ENCODE assay signal across 15 cellular contexts in the genomic region with DNA sequence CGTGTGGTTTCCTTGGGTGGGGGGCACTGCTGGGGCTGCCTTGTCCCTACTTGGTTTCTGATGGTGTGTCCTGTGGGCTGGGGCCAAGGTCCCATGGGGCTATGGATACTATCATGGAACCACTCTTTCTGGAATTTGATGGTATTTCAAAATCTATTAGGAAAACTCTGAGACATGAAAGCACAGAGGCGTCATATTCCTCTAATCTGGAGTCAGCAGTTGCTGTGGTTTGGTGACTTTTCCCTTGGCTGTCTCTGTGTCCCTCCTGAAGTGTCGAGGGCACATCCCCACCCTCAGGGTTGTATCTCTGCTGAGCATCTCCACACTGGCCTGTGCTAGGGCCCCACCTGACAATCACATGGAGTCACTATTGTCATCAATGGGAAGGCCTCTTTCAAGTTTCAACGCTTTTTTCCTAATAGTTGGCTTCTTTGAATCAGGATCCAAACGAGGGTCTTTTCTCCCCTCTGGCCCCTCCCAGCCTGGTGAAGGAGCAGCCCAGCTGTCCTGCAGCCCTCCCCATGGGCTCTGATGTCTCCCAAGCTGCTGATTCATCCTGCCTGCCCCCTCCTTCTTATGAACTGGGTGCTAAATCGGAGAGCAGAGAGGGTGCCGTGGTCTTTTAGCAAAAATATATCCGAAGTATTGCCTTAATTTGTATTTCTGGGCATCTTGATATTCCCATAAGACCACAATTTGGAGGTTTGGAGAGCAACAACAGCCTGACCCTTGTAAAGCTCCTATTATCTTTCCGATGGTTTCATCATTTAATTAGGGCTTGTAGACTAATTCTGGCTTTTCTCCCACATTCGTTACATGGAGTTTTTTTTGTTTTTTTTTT. TPM values are rescaled to one million over a fixed set of nuclear protein-coding genes. Genes with fewer than 3 reads are reported as not detected.
A peak's percentile ranks its signal among the peaks of the same experiment; 100 is the strongest.
DNase-seq lines count a peak whose midpoint lies in the region; ATAC-seq and TF ChIP-seq lines count a peak whose summit lies in the region.
"Had no signal": no experiment of that assay in that cellular context is flagged by ENCODE, and none has a peak within 500 bp of the region (broad histone marks: within the 10 kb centered on the region; RNA-seq: fewer than 3 reads in every experiment).

No MANE protein-coding gene starts in this region.

- peaks cover 65% of the 10 kb centered on the region for H3K4me1 ChIP-seq in BLaER1
- peaks cover 4% of the 10 kb centered on the region; the same call in 1 of the 2 replicates for H3K4me1 ChIP-seq in GM23338 (ENCODE audit: insufficient read depth)

- H3K27me3 Mint-ChIP-seq in GM23338 (ENCODE audit: insufficient read depth, low read depth, poor library complexity): peaks cover 7% of the 10 kb centered on the region
- H3K27me3 Mint-ChIP-seq in chondrocyte (ENCODE audit: low read depth): no peaks in the 10 kb centered on the region
- H3K27me3 Mint-ChIP-seq in nephron (ENCODE audit: low read depth): no peaks in the 10 kb centered on the region
- no peaks in the 10 kb centered on the region for H3K27me3 Mint-ChIP-seq in progenitor cell of endocrine pancreas

- peaks cover 28% of the 10 kb centered on the region; the same call in 2 of the 3 replicates for H3K36me3 Mint-ChIP-seq in GM23338 (ENCODE audit: low read depth)
- H3K36me3 Mint-ChIP-seq in chondrocyte (ENCODE audit: low read depth): peaks cover 20% of the 10 kb centered on the region
- peaks cover 48% of the 10 kb centered on the region for H3K36me3 Mint-ChIP-seq in nephron (ENCODE audit: low read depth)
- H3K36me3 Mint-ChIP-seq in progenitor cell of endocrine pancreas (ENCODE audit: insufficient read depth): peaks cover 13% of the 10 kb centered on the region

- peaks cover 95% of the 10 kb centered on the region for H4K20me1 ChIP-seq in BLaER1
- H4K20me1 ChIP-seq in GM23338 (replicated peaks; ENCODE audit: insufficient read depth): peaks cover 11% of the 10 kb centered on the region

- no peak for DNase-seq in GM23338 (ENCODE audit: low spot score)
- peak; percentile 29 for DNase-seq in chondrocyte (ENCODE audit: low spot score)
- DNase-seq in NCI-H510A (lab: John Stamatoyannopoulos, UW): no peak
- DNase-seq in NCI-H1092 (lab: John Stamatoyannopoulos, UW): no peak
- DNase-seq in progenitor cell of endocrine pancreas (ENCODE audit: low spot score, unreplicated experiment): no peak
- DNase-seq: endodermal cell, NCI-H1092 treated with DMSO at 0.1 percent for 48 hours, NCI-H446 treated with DMSO at 0.1 percent for 48 hours had no signal

- peaks cover 50% of the 10 kb centered on the region for H3K79me2 ChIP-seq in GM23338 (replicated peaks; ENCODE audit: insufficient read depth)

- no peak overlapping the region for H3K4me3 ChIP-seq in BLaER1
- no peak overlapping the region for H3K4me3 ChIP-seq in GM23338
- H3K4me3 ChIP-seq: gastroesophageal sphincter had no signal

- H3K4me3 Mint-ChIP-seq in GM23338: no peak overlapping the region
- no peak overlapping the region for H3K4me3 Mint-ChIP-seq in chondrocyte (ENCODE audit: unreplicated experiment)
- no peak overlapping the region for H3K4me3 Mint-ChIP-seq in nephron
- no peak overlapping the region for H3K4me3 Mint-ChIP-seq in progenitor cell of endocrine pancreas (ENCODE audit: low read depth)
- H3K4me3 Mint-ChIP-seq: endodermal cell, WTC11 had no signal

- H3K9me2 ChIP-seq in GM23338 (ENCODE audit: insufficient read depth): no peaks in the 10 kb centered on the region

- H3K4me1 Mint-ChIP-seq in GM23338 (peaks cover 25% of the 10 kb centered on the region), chondrocyte (ENCODE audit: low read depth) (peaks cover 54% of the 10 kb centered on the region), nephron (peaks cover 34% of the 10 kb centered on the region), progenitor cell of endocrine pancreas (ENCODE audit: low read depth) (peaks cover 8% of the 10 kb centered on the region)

- H3K36me3 ChIP-seq in BLaER1 (peaks cover 64% of the 10 kb centered on the region), GM23338 (ENCODE audit: insufficient read depth) (peaks cover 3% of the 10 kb centered on the region; the same call in 1 of the 2 replicates)

- H3K4me2 ChIP-seq in BLaER1 (peak overlapping the region; percentile 60), GM23338 (no peak overlapping the region)

- H3K27ac ChIP-seq in BLaER1 (no peak overlapping the region), GM23338 (ENCODE audit: low read depth) (no peak overlapping the region)
- H3K27ac ChIP-seq: C4-2B, gastroesophageal sphincter had no signal

- H3F3A ChIP-seq in GM23338 (replicated peaks; ENCODE audit: low read depth): no peaks in the 10 kb centered on the region

- ATAC-seq in GM23338 (no peak), HG03439 (IDR thresholded peaks at IDR 0.05; ENCODE audit: unreplicated experiment) (no peak)
- ATAC-seq: gastroesophageal sphincter, SK-N-SH treated with all-trans-retinoic acid at 6 μM for 48 hours, WTC11 had no signal

- no peaks in the 10 kb centered on the region for H3K27me3 ChIP-seq in BLaER1
- H3K27me3 ChIP-seq in GM23338 (ENCODE audit: insufficient read depth): no peaks in the 10 kb centered on the region
- H3K27me3 ChIP-seq: gastroesophageal sphincter had no signal

- H3K27ac Mint-ChIP-seq in GM23338 (peak overlapping the region; percentile 75; the same call in 1 of the 2 replicates), chondrocyte (ENCODE audit: unreplicated experiment) (peak overlapping the region; percentile 74), nephron (peak overlapping the region in 2 of 3 experiments; percentile 34 to 53), progenitor cell of endocrine pancreas (no peak overlapping the region)
- H3K27ac Mint-ChIP-seq: endodermal cell, WTC11 had no signal

- no peak for TF ChIP-seq CTCF in GM23338 (conservative IDR thresholded peaks at IDR 0.05; ENCODE audit: low read depth in 2 of 2)
- no peak for TF ChIP-seq CTCF in chondrocyte (IDR thresholded peaks at IDR 0.05)
- TF ChIP-seq CTCF in nephron (IDR thresholded peaks at IDR 0.05; ENCODE audit: unreplicated experiment in 3 of 3): no peak
- no peak for TF ChIP-seq CTCF in progenitor cell of endocrine pancreas (IDR thresholded peaks at IDR 0.05; ENCODE audit: unreplicated experiment)

- H3K9ac ChIP-seq in BLaER1: no peak overlapping the region

- no peak overlapping the region for H2AFZ ChIP-seq in GM23338

- H3K9me3 Mint-ChIP-seq in GM23338: no peaks in the 10 kb centered on the region
- peaks cover 5% of the 10 kb centered on the region for H3K9me3 Mint-ChIP-seq in chondrocyte (ENCODE audit: low read depth)
- H3K9me3 Mint-ChIP-seq in nephron: peaks cover 4% of the 10 kb centered on the region
- H3K9me3 Mint-ChIP-seq in progenitor cell of endocrine pancreas (ENCODE audit: low read depth): no peaks in the 10 kb centered on the region
- H3K9me3 Mint-ChIP-seq: WTC11 had no signal

- H3K9me3 ChIP-seq in BLaER1: no peaks in the 10 kb centered on the region
- H3K9me3 ChIP-seq: gastroesophageal sphincter had no signal

TF ChIP-seq in GM23338, 12 proteins besides CTCF, POLR2A, EP300 and RAD21 (continues in another document):
- TF ChIP-seq NANOG (IDR thresholded peaks at IDR 0.05; ENCODE audit: borderline replicate concordance) (no peak), ZNF114 (CRISPR knock-in tag; IDR thresholded peaks at IDR 0.05) (no peak), JUNB (IDR thresholded peaks at IDR 0.05; ENCODE audit: unreplicated experiment) (no peak), EZH2 (IDR thresholded peaks at IDR 0.05; ENCODE audit: low read depth, unreplicated experiment) (no peak), EZH2phosphoT487 (IDR thresholded peaks at IDR 0.05; ENCODE audit: unreplicated experiment) (no peak), ZNF331 (CRISPR knock-in tag; IDR thresholded peaks at IDR 0.05; ENCODE audit: low read depth) (no peak), STAT1 (IDR thresholded peaks at IDR 0.05; ENCODE audit: unreplicated experiment) (no peak)
- TF ChIP-seq, protein P1, sequence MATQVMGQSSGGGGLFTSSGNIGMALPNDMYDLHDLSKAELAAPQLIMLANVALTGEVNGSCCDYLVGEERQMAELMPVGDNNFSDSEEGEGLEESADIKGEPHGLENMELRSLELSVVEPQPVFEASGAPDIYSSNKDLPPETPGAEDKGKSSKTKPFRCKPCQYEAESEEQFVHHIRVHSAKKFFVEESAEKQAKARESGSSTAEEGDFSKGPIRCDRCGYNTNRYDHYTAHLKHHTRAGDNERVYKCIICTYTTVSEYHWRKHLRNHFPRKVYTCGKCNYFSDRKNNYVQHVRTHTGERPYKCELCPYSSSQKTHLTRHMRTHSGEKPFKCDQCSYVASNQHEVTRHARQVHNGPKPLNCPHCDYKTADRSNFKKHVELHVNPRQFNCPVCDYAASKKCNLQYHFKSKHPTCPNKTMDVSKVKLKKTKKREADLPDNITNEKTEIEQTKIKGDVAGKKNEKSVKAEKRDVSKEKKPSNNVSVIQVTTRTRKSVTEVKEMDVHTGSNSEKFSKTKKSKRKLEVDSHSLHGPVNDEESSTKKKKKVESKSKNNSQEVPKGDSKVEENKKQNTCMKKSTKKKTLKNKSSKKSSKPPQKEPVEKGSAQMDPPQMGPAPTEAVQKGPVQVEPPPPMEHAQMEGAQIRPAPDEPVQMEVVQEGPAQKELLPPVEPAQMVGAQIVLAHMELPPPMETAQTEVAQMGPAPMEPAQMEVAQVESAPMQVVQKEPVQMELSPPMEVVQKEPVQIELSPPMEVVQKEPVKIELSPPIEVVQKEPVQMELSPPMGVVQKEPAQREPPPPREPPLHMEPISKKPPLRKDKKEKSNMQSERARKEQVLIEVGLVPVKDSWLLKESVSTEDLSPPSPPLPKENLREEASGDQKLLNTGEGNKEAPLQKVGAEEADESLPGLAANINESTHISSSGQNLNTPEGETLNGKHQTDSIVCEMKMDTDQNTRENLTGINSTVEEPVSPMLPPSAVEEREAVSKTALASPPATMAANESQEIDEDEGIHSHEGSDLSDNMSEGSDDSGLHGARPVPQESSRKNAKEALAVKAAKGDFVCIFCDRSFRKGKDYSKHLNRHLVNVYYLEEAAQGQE (IDR thresholded peaks at IDR 0.05; ENCODE audit: unreplicated experiment): no peak

RNA-seq across cellular contexts. Expression of a gene that starts 38.5 kb away (rescaled TPM):
- 32.0 and 43.5 TPM in 2 replicates for total RNA-seq in GM23338 (2014; rRNA removed; shearing (Covaris generic))
- polyA plus RNA-seq in GM23338 (2016; fragmentation: Nextera tagmentation; extraction: Ambion mirVana): 27.7 and 29.2 TPM in 2 replicates
- total RNA-seq in chondrocyte: 105 to 111 TPM (median 110 TPM) in 3 replicates
- total RNA-seq in progenitor cell of endocrine pancreas: 77.8 and 78.0 TPM in 2 replicates

RNA-seq across cellular contexts. Expression of a gene that starts 50.3 kb away (rescaled TPM):
- 12.1 and 16.0 TPM in 2 replicates for total RNA-seq in GM23338 (2014; rRNA removed; shearing (Covaris generic))
- 2.4 and 2.8 TPM in 2 replicates for polyA plus RNA-seq in GM23338 (2016; fragmentation: Nextera tagmentation; extraction: Ambion mirVana)
- total RNA-seq in chondrocyte (37.3 to 49.3 TPM (median 37.7 TPM) in 3 replicates), progenitor cell of endocrine pancreas (47.3 and 51.6 TPM in 2 replicates)
